In the genomic region with DNA sequence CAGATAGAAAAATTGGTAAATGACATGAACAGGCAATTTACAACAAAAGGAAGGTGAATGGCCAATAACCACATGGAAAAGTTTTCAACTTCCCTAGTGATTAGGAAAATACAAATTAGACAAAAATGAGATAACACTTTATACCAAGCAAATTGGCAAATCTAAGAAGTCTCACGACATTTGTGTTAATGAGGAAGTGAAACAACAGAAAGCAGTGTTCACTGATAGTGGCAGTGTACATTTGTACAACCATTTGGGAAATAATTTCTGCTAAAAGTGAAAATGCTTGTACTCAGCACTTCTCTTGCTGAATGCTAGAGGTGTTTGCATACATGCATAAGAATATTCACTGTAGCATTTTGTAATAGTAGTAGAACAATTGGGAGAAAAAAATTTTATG, we compare ENCODE assay signal across 14 cellular contexts.
"Had no signal": no experiment of that assay in that cellular context is flagged by ENCODE, and none has a peak within 500 bp of the region (broad histone marks: within the 10 kb centered on the region; RNA-seq: fewer than 3 reads in every experiment).

No MANE protein-coding gene starts in this region.

- H3K4me3 ChIP-seq: neural progenitor cell, pancreas, upper lobe of right lung had no signal

- H2AFZ ChIP-seq: neural progenitor cell had no signal

- DNase-seq: activated CD4-positive, alpha-beta T cell treated with anti-CD3 and anti-CD28 coated beads, Interleukin-2, amount 50 U/mL, for 48 hours; activated CD4-positive, CD25-positive, alpha-beta regulatory T cell treated with anti-CD3 and anti-CD28 coated beads, Interleukin-2, amount 50 U/mL, for 72 hours; activated CD8-positive, alpha-beta memory T cell treated with anti-CD3 and anti-CD28 coated beads, Interleukin-2, amount 10 ng/mL, durations not matched to agents 7 days and 5 days; activated gamma-delta T cell; activated naive CD8-positive, alpha-beta T cell treated with anti-CD3 and anti-CD28 coated beads for 36 hours; activated T-cell treated with anti-CD3 and anti-CD28 coated beads, Interleukin-2, amount 50 U/mL, for 24 hours; dermis blood vessel endothelial cell; hippocampal formation; kidney glomerular epithelial cell; pancreas; stimulated activated CD4-positive, alpha-beta T cell treated with anti-CD3 and anti-CD28 coated beads, Interleukin-4, amount 100 ng/mL, for 1 hour; stimulated activated CD8-positive, alpha-beta memory T cell treated with anti-CD3 and anti-CD28 coated beads, Interleukin-4, amount 100 ng/mL, for 48 hours; upper lobe of right lung had no signal

- H3K4me1 ChIP-seq: neural progenitor cell, pancreas, upper lobe of right lung had no signal

- H3K27me3 ChIP-seq: neural progenitor cell, pancreas, upper lobe of right lung had no signal

- H3K9ac ChIP-seq: neural progenitor cell had no signal

- H3K27ac ChIP-seq: neural progenitor cell, pancreas, upper lobe of right lung had no signal

- ATAC-seq: activated CD8-positive, alpha-beta memory T cell treated with anti-CD3 and anti-CD28 coated beads, Interleukin-2, amount 10 ng/mL, durations not matched to agents 7 days and 5 days; upper lobe of right lung had no signal

- H3K4me2 ChIP-seq: neural progenitor cell had no signal

- H3K9me3 ChIP-seq: pancreas, upper lobe of right lung had no signal

- H3K36me3 ChIP-seq: neural progenitor cell, pancreas, upper lobe of right lung had no signal
